23 cellular contexts compared by ENCODE assay signal in genomic region chr17:67353929-67354557, GRCh38. TPM values are rescaled to one million over a fixed set of nuclear protein-coding genes. Genes with fewer than 3 reads are reported as not detected.
A peak's percentile ranks its signal among the peaks of the same experiment; 100 is the strongest.
DNase-seq lines count a peak whose midpoint lies in the region; ATAC-seq, FAIRE-seq and TF ChIP-seq lines count a peak whose summit lies in the region.
"Had no signal": no experiment of that assay in that cellular context is flagged by ENCODE, and none has a peak within 500 bp of the region (broad histone marks: within the 10 kb centered on the region; RNA-seq: fewer than 3 reads in every experiment).

No MANE protein-coding gene starts in this region.

- H3K4me3 Mint-ChIP-seq in activated naive CD8-positive, alpha-beta T cell: no peak overlapping the region
- H3K4me3 Mint-ChIP-seq in activated naive CD8-positive, alpha-beta T cell treated with anti-CD3 and anti-CD28 coated beads, Interleukin-2, amount 50 U/mL, for 24 hours: no peak overlapping the region
- H3K4me3 Mint-ChIP-seq in stimulated activated naive CD8-positive, alpha-beta T cell treated with anti-CD3 and anti-CD28 coated beads, Interleukin-15, amount 100 ng/mL, for 72 hours: no peak overlapping the region
- H3K4me3 Mint-ChIP-seq: activated B cell treated with CpG ODN at 0.5 μM for 24 hours; CD8-positive, alpha-beta memory T cell; neural crest cell had no signal

- TF ChIP-seq CTCF in GM12878 (IDR thresholded peaks at IDR 0.05 in 2 of 3, conservative IDR thresholded peaks at IDR 0.05 in 1 of 3; ENCODE audit: control insufficient read depth in 2 of 3, extremely low read depth in 1 of 3, insufficient read depth in 1 of 3, low read depth in 3 of 3, low read length in 3 of 3): no peak

- H3K9me3 Mint-ChIP-seq in activated naive CD8-positive, alpha-beta T cell (ENCODE audit: low read depth): no peaks in the 10 kb centered on the region
- H3K9me3 Mint-ChIP-seq in activated naive CD8-positive, alpha-beta T cell treated with anti-CD3 and anti-CD28 coated beads, Interleukin-2, amount 50 U/mL, for 24 hours: no peaks in the 10 kb centered on the region
- H3K9me3 Mint-ChIP-seq in stimulated activated naive CD8-positive, alpha-beta T cell treated with anti-CD3 and anti-CD28 coated beads, Interleukin-15, amount 100 ng/mL, for 72 hours: no peaks in the 10 kb centered on the region
- H3K9me3 Mint-ChIP-seq: activated B cell treated with CpG ODN at 0.5 μM for 24 hours; CD8-positive, alpha-beta memory T cell; neural crest cell had no signal

- H3K79me2 ChIP-seq in GM12878 (ENCODE audit: control insufficient read depth, insufficient read depth, low read length): peaks cover 13% of the 10 kb centered on the region

- DNase-seq in activated naive CD8-positive, alpha-beta T cell treated with anti-CD3 and anti-CD28 coated beads, Interleukin-2, amount 50 U/mL, for 24 hours: no peak
- DNase-seq in MV-4-11 (lab: John Stamatoyannopoulos, UW) (peak; percentile 84), GM12878 (ENCODE audit: low read depth, low spot score) (no peak), ureter (ENCODE audit: low spot score) (no peak), H54 (ENCODE audit: insufficient read length, low spot score) (no peak), ACHN (no peak)
- no peak for DNase-seq in stimulated activated naive CD8-positive, alpha-beta T cell treated with anti-CD3 and anti-CD28 coated beads, Interleukin-15, amount 100 ng/mL, for 72 hours
- DNase-seq: activated B cell treated with CpG ODN at 0.5 μM for 24 hours; CD8-positive, alpha-beta memory T cell; DND-41; GM23248; hypothalamus; NCI-H1048; NCI-H2029 treated with DMSO at 0.1 percent for 48 hours; NCI-H446 treated with DMSO at 0.1 percent for 48 hours; stimulated activated CD4-positive, alpha-beta T cell treated with anti-CD3 and anti-CD28 coated beads, Interleukin-12 subunit alpha, Interleukin-12 subunit beta, amount 100 ng/mL, for 4 hours; T-helper 2 cell; tibial artery had no signal

- H3K4me1 ChIP-seq in GM12878 (ENCODE audit: control insufficient read depth, insufficient read depth, low read length): peaks cover 3% of the 10 kb centered on the region

- H3K4me3 ChIP-seq in GM12878: no peak overlapping the region
- H3K4me3 ChIP-seq: GM23248, tibial artery had no signal

- no peak for TF ChIP-seq POLR2A in GM12878 (IDR thresholded peaks at IDR 0.05; ENCODE audit: low read depth, low read length)
- no peak for TF ChIP-seq POLR2A in H54 (IDR thresholded peaks at IDR 0.05; ENCODE audit: low read depth, low read length)

- H3K27ac ChIP-seq in GM12878 (ENCODE audit: control insufficient read depth, insufficient read depth): no peak overlapping the region
- H3K27ac ChIP-seq: GM23248, tibial artery had no signal

- no peak overlapping the region for H3K9ac ChIP-seq in GM12878 (ENCODE audit: control insufficient read depth, insufficient read depth, low read length)
- H3K9ac ChIP-seq: GM23248 had no signal

- no peak for ATAC-seq in activated naive CD8-positive, alpha-beta T cell treated with anti-CD3 and anti-CD28 coated beads, Interleukin-2, amount 50 U/mL, for 24 hours
- ATAC-seq in GM12878: no peak
- no peak for ATAC-seq in stimulated activated naive CD8-positive, alpha-beta T cell treated with anti-CD3 and anti-CD28 coated beads, Interleukin-15, amount 100 ng/mL, for 72 hours
- ATAC-seq: Right ventricle myocardium inferior had no signal

- peaks cover 7 to 40% of the 10 kb centered on the region in 2 experiments for H3K36me3 ChIP-seq in GM12878 (ENCODE audit: control insufficient read depth in 2 of 2, insufficient read depth in 2 of 2, low read length in 1 of 2)

- no peak for FAIRE-seq in GM12878 (lab: Jason Lieb, UNC)
- no peak for FAIRE-seq in H54 (lab: Jason Lieb, UNC)
- FAIRE-seq: endothelial cell of umbilical vein, GM18507 had no signal

- H3K27me3 ChIP-seq in GM12878 (replicated peaks in 1 of 2; ENCODE audit: control insufficient read depth in 2 of 2, insufficient read depth in 2 of 2, low read length in 1 of 2): no peaks in the 10 kb centered on the region
- H3K27me3 ChIP-seq: tibial artery had no signal

- H3K27me3 Mint-ChIP-seq in activated naive CD8-positive, alpha-beta T cell: no peaks in the 10 kb centered on the region
- H3K27me3 Mint-ChIP-seq in activated naive CD8-positive, alpha-beta T cell treated with anti-CD3 and anti-CD28 coated beads, Interleukin-2, amount 50 U/mL, for 24 hours: no peaks in the 10 kb centered on the region
- H3K27me3 Mint-ChIP-seq in stimulated activated naive CD8-positive, alpha-beta T cell treated with anti-CD3 and anti-CD28 coated beads, Interleukin-15, amount 100 ng/mL, for 72 hours: no peaks in the 10 kb centered on the region
- H3K27me3 Mint-ChIP-seq: activated B cell treated with CpG ODN at 0.5 μM for 24 hours; CD8-positive, alpha-beta memory T cell had no signal

- TSS peak; percentile 2 for BruUV-seq in GM12878 (replicated peaks; lab: Mats Ljungman, UMichigan)

- H3K4me2 ChIP-seq in GM12878 (ENCODE audit: control insufficient read depth, insufficient read depth): no peak overlapping the region

- H4K20me1 ChIP-seq in GM12878 (ENCODE audit: control insufficient read depth, insufficient read depth): no peaks in the 10 kb centered on the region

- peaks cover 18% of the 10 kb centered on the region for H3K4me1 Mint-ChIP-seq in activated naive CD8-positive, alpha-beta T cell (ENCODE audit: low read depth)
- peaks cover 21% of the 10 kb centered on the region for H3K4me1 Mint-ChIP-seq in activated naive CD8-positive, alpha-beta T cell treated with anti-CD3 and anti-CD28 coated beads, Interleukin-2, amount 50 U/mL, for 24 hours
- H3K4me1 Mint-ChIP-seq in stimulated activated naive CD8-positive, alpha-beta T cell treated with anti-CD3 and anti-CD28 coated beads, Interleukin-15, amount 100 ng/mL, for 72 hours: peaks cover 13% of the 10 kb centered on the region
- H3K4me1 Mint-ChIP-seq: neural crest cell had no signal

- no peak for TF ChIP-seq EP300 in GM12878 (IDR thresholded peaks at IDR 0.05; ENCODE audit: borderline replicate concordance in 1 of 2, control insufficient read depth in 1 of 2, low read depth in 2 of 2, low read length in 2 of 2)

- in situ Hi-C loops in GM12878 (cut with MboI) (no loop called here), ACHN (cut with HindIII; ENCODE audit: low pct_ligation_motif_present, low pct_unique_long_range_greater_than_20kb, low sequenced_read_pairs) (no loop called here)

- no peaks in the 10 kb centered on the region for H3K9me3 ChIP-seq in GM12878 (replicated peaks; ENCODE audit: control insufficient read depth, insufficient read depth, low read length)
- H3K9me3 ChIP-seq: tibial artery had no signal

- TF ChIP-seq RAD21 in GM12878 (IDR thresholded peaks at IDR 0.05; ENCODE audit: insufficient read depth, low read depth, low read length): no peak

- RAD21 ChIA-PET in GM12878 (lab: Charles Lee; ENCODE audit: unreplicated experiment): no interaction called here

- intact Hi-C loops in GM12878 (cut with micrococcal nuclease; ENCODE audit: unreplicated experiment): no loop called here

- CTCF ChIA-PET in GM12878 (lab: Yijun Ruan, JAX): no interaction called here

- SMC1A ChIA-PET in GM12878 (lab: Charles Lee; ENCODE audit: uncharacterized antibody, unreplicated experiment): interaction anchor here (1.5 kb wide), 1 partner anchor 12 kb away, joined by 5 read pairs; no protein-coding TSS in a partner anchor

- H2AFZ ChIP-seq in GM12878 (ENCODE audit: control insufficient read depth, low read depth, low read length): no peak overlapping the region
- H2AFZ ChIP-seq: GM23248 had no signal

- H3K36me3 Mint-ChIP-seq in activated naive CD8-positive, alpha-beta T cell: peaks cover 9% of the 10 kb centered on the region
- H3K36me3 Mint-ChIP-seq in activated naive CD8-positive, alpha-beta T cell treated with anti-CD3 and anti-CD28 coated beads, Interleukin-2, amount 50 U/mL, for 24 hours (ENCODE audit: low read depth): peaks cover 59% of the 10 kb centered on the region

- 92% methylated on average over 8 of the region's 8 CpGs for WGBS in GM12878 (ENCODE audit: insufficient coverage, insufficient replicate concordance, low lambda C conversion rate, missing lambda C conversion rate)

- peak overlapping the region; percentile 16 for H3K27ac Mint-ChIP-seq in activated naive CD8-positive, alpha-beta T cell
- no peak overlapping the region for H3K27ac Mint-ChIP-seq in activated naive CD8-positive, alpha-beta T cell treated with anti-CD3 and anti-CD28 coated beads, Interleukin-2, amount 50 U/mL, for 24 hours
- H3K27ac Mint-ChIP-seq in stimulated activated naive CD8-positive, alpha-beta T cell treated with anti-CD3 and anti-CD28 coated beads, Interleukin-15, amount 100 ng/mL, for 72 hours: peak overlapping the region; percentile 27 to 72
- H3K27ac Mint-ChIP-seq: activated B cell treated with CpG ODN at 0.5 μM for 24 hours had no signal

- POLR2A ChIA-PET in GM12878 (lab: Charles Lee): interaction anchor here (0.7 kb wide), 1 partner anchor 56 kb away, joined by 6 read pairs; no protein-coding TSS in a partner anchor

RNA-seq across cellular contexts. Expression of gene PSMD12, which starts 12.3 kb away (rescaled TPM):
- total RNA-seq in GM12878 (2013; cell fraction: nucleolus; rRNA removed): 39.0 and 45.6 TPM in 2 replicates
- total RNA-seq in GM12878 (2014; rRNA removed): 19.8 and 21.4 TPM in 2 replicates
- total RNA-seq in GM12878 (2014; rRNA removed; fragmentation: Illumina TruSeq; extraction: Trizol): 36.2 and 37.3 TPM in 2 replicates
- total RNA-seq in GM12878 (2021): 51.5 and 53.5 TPM in 2 replicates
- 16.5 TPM for polyA plus RNA-seq in GM12878 (2011; ENCODE audit: low read depth)
- 44.0 and 59.3 TPM in 2 replicates for polyA plus RNA-seq in GM12878 (2011; rRNA removed)
- polyA plus RNA-seq in GM12878 (2011; cell fraction: cytosol; rRNA removed): 16.3 and 17.9 TPM in 2 replicates
- 13.2 and 18.5 TPM in 2 replicates for polyA plus RNA-seq in GM12878 (2011; cell fraction: nucleus; rRNA removed)
- 35.3 and 36.4 TPM in 2 replicates for polyA plus RNA-seq in GM12878 (2012)
- 88.0 and 105 TPM in 2 replicates for polyA plus RNA-seq in GM12878 (2014; fragmentation: Illumina TruSeq; extraction: Trizol)
- 10 to 100 TPM; 21.2 to 33.0 TPM for polyA plus RNA-seq in GM12878 (2014; fragmentation: Nextera tagmentation; extraction: Ambion mirVana)
- polyA plus RNA-seq in GM12878 (2014; rRNA removed): 48.0 and 50.9 TPM in 2 replicates
- 100 to 1,000 TPM; 139 to 149 TPM for polyA plus RNA-seq in GM12878 (2016; fragmentation: Nextera tagmentation; extraction: Ambion mirVana)
- polyA minus RNA-seq in GM12878 (2011; rRNA and poly(A)+ RNA removed): 7.2 and 17.8 TPM in 2 replicates
- 10.3 and 10.6 TPM in 2 replicates for polyA minus RNA-seq in GM12878 (2011; cell fraction: cytosol; rRNA and poly(A)+ RNA removed)
- 7.9 and 18.6 TPM in 2 replicates for polyA minus RNA-seq in GM12878 (2011; cell fraction: nucleus; rRNA and poly(A)+ RNA removed)
- 57.8 TPM for total RNA-seq in ureter

RNA-seq across cellular contexts. Expression of gene PITPNC1, which starts 23.0 kb away (rescaled TPM):
- 66.8 and 74.2 TPM in 2 replicates for total RNA-seq in GM12878 (2013; cell fraction: nucleolus; rRNA removed)
- 29.3 and 36.0 TPM in 2 replicates for total RNA-seq in GM12878 (2014; rRNA removed)
- total RNA-seq in GM12878 (2014; rRNA removed; fragmentation: Illumina TruSeq; extraction: Trizol): 56.0 and 59.8 TPM in 2 replicates
- 57.1 and 62.4 TPM in 2 replicates for total RNA-seq in GM12878 (2021)
- 31.7 TPM for polyA plus RNA-seq in GM12878 (2011; ENCODE audit: low read depth)
- 56.1 and 71.0 TPM in 2 replicates for polyA plus RNA-seq in GM12878 (2011; rRNA removed)
- polyA plus RNA-seq in GM12878 (2011; cell fraction: cytosol; rRNA removed): 33.6 and 48.4 TPM in 2 replicates
- 20.8 and 26.9 TPM in 2 replicates for polyA plus RNA-seq in GM12878 (2011; cell fraction: nucleus; rRNA removed)
- polyA plus RNA-seq in GM12878 (2012): 44.8 and 50.5 TPM in 2 replicates
- 60.9 and 84.9 TPM in 2 replicates for polyA plus RNA-seq in GM12878 (2014; fragmentation: Illumina TruSeq; extraction: Trizol)
- polyA plus RNA-seq in GM12878 (2014; fragmentation: Nextera tagmentation; extraction: Ambion mirVana): 10 to 100 TPM; 12.2 to 24.6 TPM
- 27.0 and 27.2 TPM in 2 replicates for polyA plus RNA-seq in GM12878 (2014; rRNA removed)
- 10 to 100 TPM; 44.0 to 50.6 TPM for polyA plus RNA-seq in GM12878 (2016; fragmentation: Nextera tagmentation; extraction: Ambion mirVana)
- polyA minus RNA-seq in GM12878 (2011; rRNA and poly(A)+ RNA removed): 50.2 and 52.9 TPM in 2 replicates
- 19.9 and 22.7 TPM in 2 replicates for polyA minus RNA-seq in GM12878 (2011; cell fraction: cytosol; rRNA and poly(A)+ RNA removed)
- 15.8 and 34.8 TPM in 2 replicates for polyA minus RNA-seq in GM12878 (2011; cell fraction: nucleus; rRNA and poly(A)+ RNA removed)
- total RNA-seq in ureter: 32.1 TPM
